In the genomic region with DNA sequence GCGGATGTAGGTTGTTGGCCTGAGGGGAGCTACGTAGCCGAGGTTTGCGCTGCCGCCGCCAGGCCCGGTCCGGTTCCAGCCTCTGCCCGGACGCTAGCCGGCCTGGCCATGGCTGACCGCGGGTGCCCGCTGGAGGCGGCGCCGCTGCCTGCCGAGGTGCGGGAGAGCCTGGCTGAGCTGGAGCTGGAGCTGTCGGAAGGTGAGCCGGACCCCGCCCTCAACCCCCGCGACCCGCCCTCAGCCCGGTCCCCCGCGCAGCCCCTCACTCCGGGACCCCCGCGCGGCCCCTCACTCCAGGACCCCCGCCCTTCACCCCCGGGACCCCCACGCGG, we compare ENCODE assay signal across 8 cellular contexts. TPM values are rescaled to one million over a fixed set of nuclear protein-coding genes. Genes with fewer than 3 reads are reported as not detected.
A peak's percentile ranks its signal among the peaks of the same experiment; 100 is the strongest.
DNase-seq lines count a peak whose midpoint lies in the region; ATAC-seq, FAIRE-seq and TF ChIP-seq lines count a peak whose summit lies in the region.

No MANE protein-coding gene starts in this region.

- H3K4me1 Mint-ChIP-seq in activated CD8-positive, alpha-beta memory T cell treated with anti-CD3 and anti-CD28 coated beads, Interleukin-2, amount 10 ng/mL, durations not matched to agents 7 days and 5 days: peaks cover 36% of the 10 kb centered on the region

- no peaks in the 10 kb centered on the region for H3K9me3 ChIP-seq in ascending aorta
- no peaks in the 10 kb centered on the region for H3K9me3 ChIP-seq in liver (ENCODE audit: control insufficient read depth in 4 of 4, low read length in 3 of 4)
- no peaks in the 10 kb centered on the region for H3K9me3 ChIP-seq in tibial artery

- peaks cover 27% of the 10 kb centered on the region for H3K36me3 Mint-ChIP-seq in activated CD8-positive, alpha-beta memory T cell treated with anti-CD3 and anti-CD28 coated beads, Interleukin-2, amount 10 ng/mL, durations not matched to agents 7 days and 5 days

- no peak for TF ChIP-seq POLR2A in GM12892 (IDR thresholded peaks at IDR 0.05; ENCODE audit: low read depth, low read length)

- H3K9me3 Mint-ChIP-seq in activated CD8-positive, alpha-beta memory T cell treated with anti-CD3 and anti-CD28 coated beads, Interleukin-2, amount 10 ng/mL, durations not matched to agents 7 days and 5 days (ENCODE audit: low read depth): no peaks in the 10 kb centered on the region

- intact Hi-C loops in ascending aorta (cut with DNase I) (loop anchor here (5.0 kb wide), 1 partner anchor 232 kb away; a partner anchor contains a TSS), tibial artery (cut with DNase I; ENCODE audit: low total_unique reads) (no loop called here)

- peak overlapping the region; percentile 74 to 83 for H3K27ac ChIP-seq in ascending aorta
- peak overlapping the region; percentile 65 to 75 for H3K27ac ChIP-seq in liver (ENCODE audit: low read depth in 1 of 2, low read length in 2 of 2)
- H3K27ac ChIP-seq in tibial artery: peak overlapping the region; percentile 79 to 85

- no peaks in the 10 kb centered on the region for H3K27me3 ChIP-seq in ascending aorta
- no peaks in the 10 kb centered on the region for H3K27me3 ChIP-seq in liver (ENCODE audit: control insufficient read depth in 4 of 4, insufficient read depth in 4 of 4, low read length in 3 of 4)
- no peaks in the 10 kb centered on the region for H3K27me3 ChIP-seq in tibial artery

- H3K4me1 ChIP-seq in ascending aorta (peaks cover 0 to 18% of the 10 kb centered on the region in 2 donors), liver (ENCODE audit: control insufficient read depth in 4 of 4, insufficient read depth in 4 of 4, low read length in 3 of 4) (peaks cover 2 to 21% (median 16%) of the 10 kb centered on the region in 4 donors), tibial artery (peaks cover 0 to 47% (median 29%) of the 10 kb centered on the region in 4 donors)

- H3K36me3 ChIP-seq in ascending aorta (no peaks in the 10 kb centered on the region), liver (ENCODE audit: control insufficient read depth in 4 of 4, insufficient read depth in 3 of 4, low read depth in 1 of 4, low read length in 3 of 4) (peaks cover 0 to 2% (median 0%) of the 10 kb centered on the region in 4 donors), tibial artery (peaks cover 0 to 2% (median 0%) of the 10 kb centered on the region in 3 donors)

- peak overlapping the region; percentile 82 for H3K4me3 Mint-ChIP-seq in activated CD8-positive, alpha-beta memory T cell treated with anti-CD3 and anti-CD28 coated beads, Interleukin-2, amount 10 ng/mL, durations not matched to agents 7 days and 5 days

- TF ChIP-seq RAD21 in liver (IDR thresholded peaks at IDR 0.05): no peak

- peak overlapping the region; percentile 89 to 98 for H3K4me3 ChIP-seq in ascending aorta
- H3K4me3 ChIP-seq in liver (ENCODE audit: low read depth in 1 of 3, low read length in 3 of 3): peak overlapping the region; percentile 81 to 95 (median 92)
- peak overlapping the region; percentile 90 to 92 for H3K4me3 ChIP-seq in tibial artery

- H3K27ac Mint-ChIP-seq in activated CD8-positive, alpha-beta memory T cell treated with anti-CD3 and anti-CD28 coated beads, Interleukin-2, amount 10 ng/mL, durations not matched to agents 7 days and 5 days: peak overlapping the region; percentile 82

- H3K9ac ChIP-seq in liver (ENCODE audit: low read depth in 1 of 2, low read length in 2 of 2): peak overlapping the region in 1 of 2 donors; percentile 53

- ATAC-seq in activated CD8-positive, alpha-beta memory T cell treated with anti-CD3 and anti-CD28 coated beads, Interleukin-2, amount 10 ng/mL, durations not matched to agents 7 days and 5 days: no peak
- no peak for ATAC-seq in HG02852 (IDR thresholded peaks at IDR 0.05; ENCODE audit: unreplicated experiment)

- FAIRE-seq in GM12892 (lab: Jason Lieb, UNC): no peak

- TF ChIP-seq CTCF in ascending aorta (IDR thresholded peaks at IDR 0.05): no peak
- no peak for TF ChIP-seq CTCF in liver (IDR thresholded peaks at IDR 0.05; ENCODE audit: low read depth, low read length, missing input control)
- peak in 1 of 2 experiments; percentile 18 for TF ChIP-seq CTCF in tibial artery (IDR thresholded peaks at IDR 0.05)

- no peak for DNase-seq in activated CD8-positive, alpha-beta memory T cell treated with anti-CD3 and anti-CD28 coated beads, Interleukin-2, amount 10 ng/mL, durations not matched to agents 7 days and 5 days
- DNase-seq in activated CD8-positive, alpha-beta memory T cell treated with anti-CD3 and anti-CD28 coated beads, Interleukin-2, amount 50 U/mL, for 4 hours: no peak
- DNase-seq in ascending aorta (ENCODE audit: low spot score in 2 of 2): no peak
- DNase-seq in tibial artery: no peak
- DNase-seq in GM12892 (ENCODE audit: insufficient read length): no peak
- no peak for DNase-seq in cerebellar cortex (ENCODE audit: low spot score)

- no peaks in the 10 kb centered on the region for H3K27me3 Mint-ChIP-seq in activated CD8-positive, alpha-beta memory T cell treated with anti-CD3 and anti-CD28 coated beads, Interleukin-2, amount 10 ng/mL, durations not matched to agents 7 days and 5 days

- WGBS in liver: under 1% methylated on average over 36 of the region's 36 CpGs

- CTCF ChIA-PET in activated CD8-positive, alpha-beta memory T cell treated with anti-CD3 and anti-CD28 coated beads, Interleukin-2, amount 10 ng/mL, durations not matched to agents 7 days and 5 days (lab: Charles Lee): interaction anchor here (1.3 to 3.3 kb wide), 4 partner anchors 33 to 202 kb away, joined by 3 to 9 read pairs (median 6); no protein-coding TSS in a partner anchor

TF ChIP-seq in liver, 16 proteins besides CTCF, POLR2A, EP300 and RAD21:
- no peak for TF ChIP-seq FOXA2 (IDR thresholded peaks at IDR 0.05)

RNA-seq across cellular contexts. Expression of a gene that starts 0.3 kb away (rescaled TPM):
- total RNA-seq in activated CD8-positive, alpha-beta memory T cell treated with anti-CD3 and anti-CD28 coated beads, Interleukin-2, amount 10 ng/mL, durations not matched to agents 7 days and 5 days: 10 to 100 TPM; 43.4 to 70.4 TPM
- total RNA-seq in ascending aorta (72.8 TPM), liver (10 to 100 TPM in 1 of 2 donors, 1 to 10 TPM in 1; 9.6 to 21.7 TPM)
- 1 to 10 TPM; 3.8 to 5.3 TPM for polyA plus RNA-seq in liver
- 20.8 TPM for polyA plus RNA-seq in GM12892 (2012; ENCODE audit: missing spikeins)
